Comparison of ENCODE assay signal across 8 cellular contexts in the genomic region with DNA sequence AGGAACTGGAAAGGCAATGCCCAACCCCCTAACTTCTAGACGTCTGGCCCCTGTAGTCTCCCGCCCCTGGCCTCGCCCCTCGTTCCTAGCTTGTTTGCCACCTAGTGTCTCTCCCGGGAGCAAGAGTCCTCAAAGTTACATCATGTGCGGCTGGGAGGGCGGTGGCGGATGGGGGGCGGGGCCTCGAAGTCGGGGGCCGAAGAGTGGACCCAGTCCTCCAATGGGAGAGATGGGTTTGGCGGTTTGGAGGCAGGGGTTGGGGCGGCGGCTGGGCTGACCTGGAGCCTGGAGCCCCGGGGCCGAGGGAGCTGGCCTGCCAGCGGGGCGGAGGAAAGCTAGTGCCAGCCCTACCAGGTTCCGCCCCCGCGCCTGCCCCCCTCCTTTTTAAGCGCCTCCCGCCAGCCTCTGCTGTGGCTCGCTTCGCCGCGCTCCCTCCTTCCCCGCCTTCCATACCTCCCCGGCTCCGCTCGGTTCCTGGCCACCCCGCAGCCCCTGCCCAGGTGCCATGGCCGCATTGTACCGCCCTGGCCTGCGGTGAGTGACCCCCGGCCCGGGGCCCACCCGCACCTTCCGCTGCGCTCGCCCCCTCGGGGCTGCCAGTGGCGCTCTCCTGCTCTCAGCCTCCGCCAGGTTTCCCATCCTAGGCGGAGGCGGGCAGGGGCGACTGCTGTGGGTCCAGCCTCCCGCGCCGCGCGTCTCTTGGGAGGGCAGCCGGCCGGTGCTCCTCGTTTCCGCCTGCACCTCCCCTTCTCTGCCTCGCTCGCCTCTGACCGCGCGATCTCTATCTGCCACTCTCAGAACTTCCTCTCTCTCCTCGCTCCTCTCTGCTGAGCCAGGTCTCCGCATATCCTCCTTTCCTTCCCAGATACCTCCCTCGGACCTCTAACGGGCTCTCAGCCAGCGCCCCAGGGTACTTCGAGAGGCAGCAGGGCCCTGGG. TPM values are rescaled to one million over a fixed set of nuclear protein-coding genes. Genes with fewer than 3 reads are reported as not detected.
DNase-seq lines count a peak whose midpoint lies in the region; ATAC-seq, FAIRE-seq and TF ChIP-seq lines count a peak whose summit lies in the region.

A gene (plus strand): TSS at position 411 of the 938 bp plus-strand sequence. CDS start 95 bp downstream, at position 506.

- TSS peak; percentile 74 for BruUV-seq in endothelial cell of umbilical vein (replicated peaks; lab: Mats Ljungman, UMichigan)

- H3K4me3 Mint-ChIP-seq in CD4-positive, CD25-positive, alpha-beta regulatory T cell, result peak within 1 kb of the TSS; percentile 89 to 99 (median 99)

- TF ChIP-seq POLR2A in endothelial cell of umbilical vein (IDR thresholded peaks at IDR 0.05; ENCODE audit: low read depth, low read length), result peak; percentile 77

- H3K4me1 Mint-ChIP-seq in CD4-positive, CD25-positive, alpha-beta regulatory T cell, result peaks cover 8 to 41% (median 25%) of the 10 kb centered on the region in 4 donors

- POLR2A ChIA-PET in endothelial cell of umbilical vein (lab: Charles Lee), result interaction anchor here (0.7 to 3.1 kb wide), 5 partner anchors 9 to 338 kb away, joined by 3 to 11 read pairs (median 3); a partner anchor contains a TSS

- peak; percentile 71 to 76 for ATAC-seq in CD4-positive, CD25-positive, alpha-beta regulatory T cell (ENCODE audit: low read depth in 2 of 2)
- peak; percentile 39 for ATAC-seq in GM19467 (IDR thresholded peaks at IDR 0.05; ENCODE audit: unreplicated experiment)

- H3K4me1 ChIP-seq in CD4-positive, CD25-positive, alpha-beta regulatory T cell (ENCODE audit: control insufficient read depth, insufficient read depth, low read length, poor library complexity, severe bottlenecking), result peaks cover 25% of the 10 kb centered on the region
- H3K4me1 ChIP-seq in NT2/D1 (ENCODE audit: insufficient read depth, insufficient read length) (peaks cover 5% of the 10 kb centered on the region), endothelial cell of umbilical vein (ENCODE audit: control insufficient read depth, extremely low read depth, insufficient read depth, low read length) (peaks cover 9% of the 10 kb centered on the region)

- intact Hi-C loops in endothelial cell of umbilical vein (cut with micrococcal nuclease), result loop anchor here (1.0 to 2.0 kb wide), 5 partner anchors 12 to 80 kb away; a partner anchor contains a TSS

- H3K27ac Mint-ChIP-seq in CD4-positive, CD25-positive, alpha-beta regulatory T cell, result peak within 1 kb of the TSS; percentile 96 to 99 (median 97)

- no peaks in the 10 kb centered on the region for H3K9me3 Mint-ChIP-seq in CD4-positive, CD25-positive, alpha-beta regulatory T cell

- peak within 1 kb of the TSS; percentile 82 for H3K4me3 ChIP-seq in CD4-positive, CD25-positive, alpha-beta regulatory T cell (ENCODE audit: low read depth, low read length)
- H3K4me3 ChIP-seq in NT2/D1 (ENCODE audit: insufficient read length, low read depth) (peak within 1 kb of the TSS; percentile 80), endothelial cell of umbilical vein (replicated peaks in 1 of 3; ENCODE audit: insufficient read depth in 1 of 3, low read depth in 1 of 3, low read length in 3 of 3) (peak within 1 kb of the TSS; percentile 71 to 82 (median 74))

- no peaks in the 10 kb centered on the region for H3K9me1 ChIP-seq in endothelial cell of umbilical vein (replicated peaks; ENCODE audit: control insufficient read depth, extremely low read depth, insufficient read depth, low read length)

- H3K9me3 ChIP-seq in CD4-positive, CD25-positive, alpha-beta regulatory T cell (ENCODE audit: control insufficient read depth in 2 of 2, low read length in 2 of 2), result no peaks in the 10 kb centered on the region
- H3K9me3 ChIP-seq in NT2/D1 (ENCODE audit: insufficient read depth, low read length) (no peaks in the 10 kb centered on the region), endothelial cell of umbilical vein (replicated peaks; ENCODE audit: control insufficient read depth, insufficient read depth, low read length) (no peaks in the 10 kb centered on the region)

- H3K9ac ChIP-seq in NT2/D1 (ENCODE audit: insufficient read length, low read depth) (peak within 1 kb of the TSS; percentile 93), endothelial cell of umbilical vein (replicated peaks; ENCODE audit: extremely low read depth, insufficient read depth, low read length) (peak within 1 kb of the TSS; percentile 78)

- dilution Hi-C loops in endothelial cell of umbilical vein (cut with MboI; ENCODE audit: extremely low pct_ligation_motif_present, low sequenced_read_pairs), result no loop called here

- FAIRE-seq in endothelial cell of umbilical vein (lab: Jason Lieb, UNC), result peak; percentile 86

- peak within 1 kb of the TSS; percentile 92 for H2AFZ ChIP-seq in endothelial cell of umbilical vein (ENCODE audit: low read depth, low read length)

- no peaks in the 10 kb centered on the region for H3K27me3 Mint-ChIP-seq in CD4-positive, CD25-positive, alpha-beta regulatory T cell

- DNase-seq in CD4-positive, CD25-positive, alpha-beta regulatory T cell, result peak; percentile 52 to 84 (median 76)
- DNase-seq in HT1080 (ENCODE audit: low read depth), result peak; percentile 91
- peak; percentile 69 for DNase-seq in NT2/D1 (ENCODE audit: low read depth, low spot score)
- DNase-seq in activated CD8-positive, alpha-beta memory T cell treated with anti-CD3 and anti-CD28 coated beads, Interleukin-2, amount 50 U/mL, for 24 hours (ENCODE audit: extremely low read depth), result peak; percentile 56
- DNase-seq in endothelial cell of umbilical vein (ENCODE audit: low read depth, low spot score), result peak; percentile 72
- peak; percentile 66 for DNase-seq in midbrain (lab: John Stamatoyannopoulos, UW)
- DNase-seq in stimulated activated CD8-positive, alpha-beta memory T cell treated with anti-CD3 and anti-CD28 coated beads, Interleukin-4, amount 100 ng/mL, for 1 hour (ENCODE audit: low read depth in 2 of 2, low spot score in 1 of 2), result peak; percentile 30 to 55

- peaks cover 14% of the 10 kb centered on the region for H3K36me3 ChIP-seq in CD4-positive, CD25-positive, alpha-beta regulatory T cell (ENCODE audit: control insufficient read depth, insufficient read depth, low read length)
- H3K36me3 ChIP-seq in NT2/D1 (ENCODE audit: insufficient read depth, insufficient read length, low read length) (peaks cover 21% of the 10 kb centered on the region), endothelial cell of umbilical vein (ENCODE audit: control insufficient read depth in 2 of 2, extremely low read depth in 1 of 2, insufficient read depth in 2 of 2, low read length in 2 of 2) (no peaks in the 10 kb centered on the region)

- peak within 1 kb of the TSS; percentile 85 for H3K4me2 ChIP-seq in endothelial cell of umbilical vein (ENCODE audit: insufficient read depth, low read length)

- peaks cover 4% of the 10 kb centered on the region for H3K36me3 Mint-ChIP-seq in CD4-positive, CD25-positive, alpha-beta regulatory T cell

- peak in 1 of 2 donors; percentile 9 for TF ChIP-seq CTCF in endothelial cell of umbilical vein (IDR thresholded peaks at IDR 0.05; ENCODE audit: extremely low read depth in 1 of 2, insufficient read depth in 1 of 2, low read depth in 1 of 2, low read length in 2 of 2)

- H3K27ac ChIP-seq in CD4-positive, CD25-positive, alpha-beta regulatory T cell (ENCODE audit: insufficient read depth, low read length, poor library complexity, severe bottlenecking), result peak within 1 kb of the TSS; percentile 86
- H3K27ac ChIP-seq in endothelial cell of umbilical vein (ENCODE audit: insufficient read depth, low read depth, low read length), result peak within 1 kb of the TSS; percentile 46

- no peaks in the 10 kb centered on the region for H4K20me1 ChIP-seq in endothelial cell of umbilical vein (replicated peaks; ENCODE audit: control insufficient read depth, extremely low read depth, insufficient read depth, low read length)

- H3K79me2 ChIP-seq in endothelial cell of umbilical vein (ENCODE audit: control insufficient read depth, insufficient read depth, low read length), result peaks cover 4% of the 10 kb centered on the region

- no peaks in the 10 kb centered on the region for H3K27me3 ChIP-seq in CD4-positive, CD25-positive, alpha-beta regulatory T cell (ENCODE audit: control insufficient read depth, insufficient read depth, low read length)
- H3K27me3 ChIP-seq in NT2/D1 (ENCODE audit: insufficient read depth, insufficient read length) (peaks cover 11% of the 10 kb centered on the region), endothelial cell of umbilical vein (ENCODE audit: control insufficient read depth in 2 of 2, insufficient read depth in 2 of 2, low read length in 2 of 2) (no peaks in the 10 kb centered on the region)

- CTCF ChIA-PET in endothelial cell of umbilical vein (lab: Charles Lee), result interaction anchor here (0.8 to 9.6 kb wide), 9 partner anchors 10 to 214 kb away, joined by 3 to 319 read pairs (median 5); a partner anchor contains a TSS

TF ChIP-seq in endothelial cell of umbilical vein, 7 proteins besides CTCF, POLR2A, EP300 and RAD21:
- TF ChIP-seq GATA2 (IDR thresholded peaks at IDR 0.05; ENCODE audit: insufficient read depth, insufficient read length, low read depth, low read length) (peak; percentile 75), FOS (IDR thresholded peaks at IDR 0.05; ENCODE audit: borderline replicate concordance, insufficient read depth, low read length) (no peak), POLR2AphosphoS5 (IDR thresholded peaks at IDR 0.05; ENCODE audit: insufficient read depth, low read depth, low read length) (peak; percentile 65), MYC (IDR thresholded peaks at IDR 0.05; ENCODE audit: low read depth, low read length) (no peak)
TF ChIP-seq in endothelial cell of umbilical vein: peak in this region for 2.

RNA-seq across cellular contexts. Expression of the gene that starts here (rescaled TPM):
- 21.0 TPM for total RNA-seq in CD4-positive, CD25-positive, alpha-beta regulatory T cell
- polyA plus RNA-seq in CD4-positive, CD25-positive, alpha-beta regulatory T cell, result 10 to 100 TPM; 26.3 to 32.2 (median 27.8) TPM
- 27.1 and 29.3 TPM in 2 replicates for total RNA-seq in HT1080 (2014; rRNA removed; shearing (Covaris generic))
- 94.1 and 113 TPM in 2 replicates for polyA plus RNA-seq in HT1080 (2015; cell fraction: cytosol; rRNA removed)
- 219 and 223 TPM in 2 replicates for polyA plus RNA-seq in HT1080 (2015; cell fraction: nucleus; rRNA removed)
- 24.5 and 25.1 TPM in 2 replicates for total RNA-seq in endothelial cell of umbilical vein
- polyA plus RNA-seq in endothelial cell of umbilical vein, result 23.5 and 26.4 TPM in 2 replicates
- 16.7 and 19.4 TPM in 2 replicates for polyA plus RNA-seq in endothelial cell of umbilical vein (2011; cell fraction: cytosol; rRNA removed)
- 15.8 and 21.0 TPM in 2 replicates for polyA plus RNA-seq in endothelial cell of umbilical vein (2011; cell fraction: nucleus; rRNA removed)
- 9.0 and 10.9 TPM in 2 replicates for polyA plus RNA-seq in endothelial cell of umbilical vein (2012)
- polyA minus RNA-seq in endothelial cell of umbilical vein, result 22.8 and 24.3 TPM in 2 replicates
- polyA minus RNA-seq in endothelial cell of umbilical vein (2011; cell fraction: cytosol; rRNA and poly(A)+ RNA removed), result 55.3 TPM
- 6.8 and 10.2 TPM in 2 replicates for polyA minus RNA-seq in endothelial cell of umbilical vein (2011; cell fraction: nucleus; rRNA and poly(A)+ RNA removed)

Comparison
In these comparisons a context has a peak if more than half of its experiments do, and no peak if none do; other contexts are left out.
1. Peak in every context shown above with its lines: DNase-seq, ATAC-seq, H3K4me3 ChIP-seq and H3K27ac ChIP-seq.